1 cellular context compared by ENCODE assay signal in the genomic region with DNA sequence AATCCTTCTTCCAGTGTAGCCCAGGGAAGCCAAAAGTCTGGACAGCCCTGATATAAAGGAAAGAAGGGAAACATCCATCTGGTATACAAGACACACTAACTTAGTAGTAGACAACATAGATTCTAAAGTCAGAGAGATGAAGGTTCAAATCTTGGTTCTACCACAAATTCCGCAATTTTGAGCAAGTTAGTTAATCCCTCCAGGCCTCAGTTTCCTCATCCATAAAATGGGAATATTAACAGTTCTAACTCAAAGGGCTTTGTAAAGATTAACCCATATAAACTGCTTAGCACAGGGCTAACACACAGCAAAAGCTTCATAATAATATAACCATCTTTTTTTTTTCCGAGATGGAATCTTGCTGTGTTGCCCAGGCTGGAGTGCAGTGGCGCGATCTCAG.
TF ChIP-seq lines count a peak whose summit lies in the region.

No MANE protein-coding gene starts in this region.

TF ChIP-seq in HepG2, 621 proteins besides CTCF, POLR2A, EP300 and RAD21:
- no peak for TF ChIP-seq ZSCAN25 (CRISPR knock-in tag; IDR thresholded peaks at IDR 0.05)
- TF ChIP-seq ZNF629 (CRISPR knock-in tag; conservative IDR thresholded peaks at IDR 0.05) = peak; percentile 67
